In the genomic region with DNA sequence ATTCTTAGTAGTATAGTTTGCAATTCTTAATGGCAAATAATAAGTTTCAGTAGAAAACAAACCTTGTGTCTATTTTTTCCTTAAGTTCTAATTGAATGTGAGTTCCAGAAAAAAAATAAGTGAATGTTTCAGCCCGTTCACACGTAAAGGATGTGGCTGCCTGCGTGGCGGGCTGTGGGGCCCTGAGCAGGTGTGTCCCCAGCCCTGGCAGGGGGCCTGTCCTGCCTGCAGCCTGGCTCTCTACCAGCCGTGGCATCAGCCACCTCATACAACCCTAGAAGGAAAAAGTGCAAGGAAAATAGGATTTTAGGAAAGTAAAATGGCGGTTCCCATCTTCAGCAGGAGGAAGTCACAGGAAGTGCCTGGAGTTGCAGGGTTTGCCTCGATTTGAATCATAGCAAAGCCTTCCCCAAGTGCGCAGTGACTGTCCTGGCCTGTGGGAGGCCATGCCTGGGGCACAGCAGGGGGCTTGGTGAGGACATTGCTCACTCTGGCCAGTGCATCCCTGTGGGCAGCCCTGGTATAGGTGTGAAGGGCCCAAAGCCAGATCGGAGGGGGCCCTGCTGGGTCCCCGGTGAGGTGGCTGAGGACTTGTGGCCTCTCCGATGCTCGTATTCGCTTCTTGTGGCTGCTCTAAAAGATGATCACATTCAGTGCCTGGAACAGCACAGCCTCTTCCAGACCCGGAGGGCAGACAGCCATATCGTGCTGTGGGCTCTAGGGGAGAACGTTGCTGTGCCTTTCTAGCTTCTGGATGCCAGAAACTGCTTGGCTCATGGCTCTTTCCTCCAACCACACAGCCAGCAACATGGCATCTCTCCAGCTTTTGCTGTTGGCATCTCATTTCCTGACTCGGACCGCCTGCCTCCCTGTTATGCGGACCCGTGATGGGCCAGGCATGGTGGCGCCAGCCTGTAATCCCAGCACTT, we compare ENCODE assay signal across 13 cellular contexts. TPM values are rescaled to one million over a fixed set of nuclear protein-coding genes. Genes with fewer than 3 reads are reported as not detected.
DNase-seq lines count a peak whose midpoint lies in the region; ATAC-seq, FAIRE-seq and TF ChIP-seq lines count a peak whose summit lies in the region.
"Had no signal": no experiment of that assay in that cellular context is flagged by ENCODE, and none has a peak within 500 bp of the region (broad histone marks: within the 10 kb centered on the region; RNA-seq: fewer than 3 reads in every experiment).

No MANE protein-coding gene starts in this region.

- 85 to 91% (median 86%) methylated on average over 21 of the region's 21 CpGs for WGBS in small intestine, 3 donors

- CTCF ChIA-PET in activated CD4-positive, alpha-beta T cell treated with anti-CD3 and anti-CD28 coated beads for 36 hours (lab: Charles Lee): interaction anchor here (1.3 kb wide), 1 partner anchor 15 kb away, joined by 3 read pairs; no protein-coding TSS in a partner anchor

- ATAC-seq in activated CD4-positive, alpha-beta T cell treated with anti-CD3 and anti-CD28 coated beads for 36 hours: peak; percentile 47
- no peak for ATAC-seq in HG03469 (IDR thresholded peaks at IDR 0.05; ENCODE audit: unreplicated experiment)

- no peak for TF ChIP-seq POLR2A in NB4 (IDR thresholded peaks at IDR 0.05; ENCODE audit: extremely low read depth, insufficient read length)

- no peak overlapping the region for H3K9ac ChIP-seq in rectal smooth muscle tissue (ENCODE audit: low read length)

- no peaks in the 10 kb centered on the region for H3K27me3 Mint-ChIP-seq in activated CD4-positive, alpha-beta T cell treated with anti-CD3 and anti-CD28 coated beads for 36 hours
- no peaks in the 10 kb centered on the region for H3K27me3 Mint-ChIP-seq in chondrocyte (ENCODE audit: low read depth)

- intact Hi-C loops in activated CD4-positive, alpha-beta T cell treated with anti-CD3 and anti-CD28 coated beads for 36 hours (cut with DNase I, micrococcal nuclease): no loop called here
- intact Hi-C loops in ascending aorta (cut with DNase I): no loop called here

- H3K9me3 Mint-ChIP-seq in activated CD4-positive, alpha-beta T cell treated with anti-CD3 and anti-CD28 coated beads for 36 hours (ENCODE audit: low read depth): no peaks in the 10 kb centered on the region
- no peaks in the 10 kb centered on the region for H3K9me3 Mint-ChIP-seq in chondrocyte (ENCODE audit: low read depth)

- POLR2A ChIA-PET in activated CD4-positive, alpha-beta T cell treated with anti-CD3 and anti-CD28 coated beads for 36 hours (lab: Charles Lee): no interaction called here

- H3K4me3 Mint-ChIP-seq in activated CD4-positive, alpha-beta T cell treated with anti-CD3 and anti-CD28 coated beads for 36 hours: no peak overlapping the region
- H3K4me3 Mint-ChIP-seq in chondrocyte (ENCODE audit: unreplicated experiment): no peak overlapping the region

- peak; percentile 11 for TF ChIP-seq CTCF in NB4 (IDR thresholded peaks at IDR 0.05; ENCODE audit: low read depth, low read length)
- TF ChIP-seq CTCF in chondrocyte (IDR thresholded peaks at IDR 0.05): no peak
- no peak for TF ChIP-seq CTCF in ascending aorta (IDR thresholded peaks at IDR 0.05)

- no peaks in the 10 kb centered on the region for H3K27me3 ChIP-seq in rectal smooth muscle tissue (ENCODE audit: control insufficient read depth, insufficient read depth, low read length)
- no peaks in the 10 kb centered on the region for H3K27me3 ChIP-seq in small intestine (ENCODE audit: control insufficient read depth in 2 of 2, insufficient read depth in 2 of 2, low read length in 2 of 2)
- no peaks in the 10 kb centered on the region for H3K27me3 ChIP-seq in ascending aorta

- H3K4me3 ChIP-seq in NB4 (ENCODE audit: low read depth, low read length): no peak overlapping the region
- H3K4me3 ChIP-seq in rectal smooth muscle tissue (ENCODE audit: low read length): no peak overlapping the region
- no peak overlapping the region for H3K4me3 ChIP-seq in small intestine (ENCODE audit: low read depth in 1 of 2, low read length in 2 of 2)
- no peak overlapping the region for H3K4me3 ChIP-seq in ascending aorta

- H3K36me3 Mint-ChIP-seq in activated CD4-positive, alpha-beta T cell treated with anti-CD3 and anti-CD28 coated beads for 36 hours (ENCODE audit: low read depth): peaks cover 9% of the 10 kb centered on the region
- peaks cover 9% of the 10 kb centered on the region for H3K36me3 Mint-ChIP-seq in chondrocyte (ENCODE audit: low read depth)

- FAIRE-seq in small intestine (lab: Jason Lieb, UNC): no peak
- FAIRE-seq: endometrium had no signal

- no peak for DNase-seq in activated CD4-positive, alpha-beta T cell treated with anti-CD3 and anti-CD28 coated beads for 36 hours
- DNase-seq in activated CD4-positive, alpha-beta T cell treated with anti-CD3 and anti-CD28 coated beads, Interleukin-2, amount 50 U/mL, for 48 hours: no peak
- DNase-seq in NB4 (ENCODE audit: low read depth) (peak; percentile 46), chondrocyte (ENCODE audit: low spot score) (no peak), small intestine (no peak), ascending aorta (ENCODE audit: low spot score in 2 of 2) (no peak)
- DNase-seq: activated naive CD4-positive, alpha-beta T cell treated with anti-CD3 and anti-CD28 coated beads, Interleukin-2, amount 50 U/mL, for 16 hours; MV-4-11; stimulated activated CD4-positive, alpha-beta T cell treated with anti-CD3 and anti-CD28 coated beads, Interleukin-4, amount 100 ng/mL, for 4 hours; trophoblast cell had no signal

- H3K4me1 ChIP-seq in rectal smooth muscle tissue (ENCODE audit: control insufficient read depth, insufficient read depth, low read length) (no peaks in the 10 kb centered on the region), small intestine (ENCODE audit: control insufficient read depth in 2 of 2, insufficient read depth in 1 of 2, low read depth in 1 of 2, low read length in 1 of 2) (no peaks in the 10 kb centered on the region), ascending aorta (no peaks in the 10 kb centered on the region)

- H3K27ac Mint-ChIP-seq in activated CD4-positive, alpha-beta T cell treated with anti-CD3 and anti-CD28 coated beads for 36 hours: peak overlapping the region; percentile 51
- H3K27ac Mint-ChIP-seq in chondrocyte (ENCODE audit: unreplicated experiment): peak overlapping the region; percentile 41

- peaks cover under 1% of the 10 kb centered on the region for H3K4me1 Mint-ChIP-seq in activated CD4-positive, alpha-beta T cell treated with anti-CD3 and anti-CD28 coated beads for 36 hours
- no peaks in the 10 kb centered on the region for H3K4me1 Mint-ChIP-seq in chondrocyte (ENCODE audit: low read depth)

- H3K36me3 ChIP-seq in rectal smooth muscle tissue (ENCODE audit: control insufficient read depth, insufficient read depth, low read length): peaks cover 36% of the 10 kb centered on the region
- peaks cover 0 to 12% of the 10 kb centered on the region in 2 donors for H3K36me3 ChIP-seq in small intestine (ENCODE audit: control insufficient read depth in 2 of 2, insufficient read depth in 2 of 2, low read length in 2 of 2)
- H3K36me3 ChIP-seq in ascending aorta: peaks cover 49 to 62% of the 10 kb centered on the region in 2 donors

- H3K27ac ChIP-seq in rectal smooth muscle tissue (ENCODE audit: low read depth, low read length): peak overlapping the region; percentile 51
- no peak overlapping the region for H3K27ac ChIP-seq in small intestine (ENCODE audit: low read depth in 1 of 2, low read length in 1 of 2)
- H3K27ac ChIP-seq in ascending aorta: peak overlapping the region in 1 of 2 donors; percentile 50

- no peaks in the 10 kb centered on the region for H3K9me3 ChIP-seq in small intestine (ENCODE audit: control insufficient read depth, low read depth)
- no peaks in the 10 kb centered on the region for H3K9me3 ChIP-seq in ascending aorta

RNA-seq across cellular contexts. Expression of gene DTYMK, which starts 12.6 kb away (rescaled TPM):
- 10 to 100 TPM; 79.8 to 93.1 TPM for total RNA-seq in activated CD4-positive, alpha-beta T cell treated with anti-CD3 and anti-CD28 coated beads for 36 hours
- total RNA-seq in chondrocyte (22.7 to 32.7 TPM (median 23.1 TPM) in 3 replicates), ascending aorta (25.0 TPM)
- polyA plus RNA-seq in small intestine: 10 to 100 TPM; 14.3 to 59.3 (median 15.4) TPM

RNA-seq across cellular contexts. Expression of gene ING5, which starts 27.8 kb away (rescaled TPM):
- total RNA-seq in activated CD4-positive, alpha-beta T cell treated with anti-CD3 and anti-CD28 coated beads for 36 hours: 10 to 100 TPM; 38.4 to 39.7 TPM
- total RNA-seq in chondrocyte (13.8 to 25.2 TPM (median 16.3 TPM) in 3 replicates), ascending aorta (38.1 TPM)
- polyA plus RNA-seq in small intestine: 10 to 100 TPM; 20.3 to 44.1 (median 26.8) TPM

RNA-seq across cellular contexts. Expression of gene ATG4B, which starts 36.6 kb away (rescaled TPM):
- total RNA-seq in activated CD4-positive, alpha-beta T cell treated with anti-CD3 and anti-CD28 coated beads for 36 hours: 10 to 100 TPM; 71.8 to 80.1 TPM
- total RNA-seq in chondrocyte (53.1 to 64.0 TPM (median 57.2 TPM) in 3 replicates), ascending aorta (225 TPM)
- polyA plus RNA-seq in small intestine: 100 to 1,000 TPM in 1 of 3 donors, 10 to 100 TPM in 2; 44.2 to 196 (median 99.2) TPM

RNA-seq across cellular contexts. Expression of gene THAP4, which starts 37.1 kb away (rescaled TPM):
- total RNA-seq in activated CD4-positive, alpha-beta T cell treated with anti-CD3 and anti-CD28 coated beads for 36 hours: 10 to 100 TPM; 42.5 to 54.1 TPM
- total RNA-seq in chondrocyte: 40.9 to 42.4 TPM (median 41.4 TPM) in 3 replicates
- polyA plus RNA-seq in small intestine: 100 to 1,000 TPM in 1 of 3 donors, 10 to 100 TPM in 2; 62.5 to 101 (median 80.5) TPM
- 80.8 TPM for total RNA-seq in ascending aorta
